8 cellular contexts compared by ENCODE assay signal in the genomic region with DNA sequence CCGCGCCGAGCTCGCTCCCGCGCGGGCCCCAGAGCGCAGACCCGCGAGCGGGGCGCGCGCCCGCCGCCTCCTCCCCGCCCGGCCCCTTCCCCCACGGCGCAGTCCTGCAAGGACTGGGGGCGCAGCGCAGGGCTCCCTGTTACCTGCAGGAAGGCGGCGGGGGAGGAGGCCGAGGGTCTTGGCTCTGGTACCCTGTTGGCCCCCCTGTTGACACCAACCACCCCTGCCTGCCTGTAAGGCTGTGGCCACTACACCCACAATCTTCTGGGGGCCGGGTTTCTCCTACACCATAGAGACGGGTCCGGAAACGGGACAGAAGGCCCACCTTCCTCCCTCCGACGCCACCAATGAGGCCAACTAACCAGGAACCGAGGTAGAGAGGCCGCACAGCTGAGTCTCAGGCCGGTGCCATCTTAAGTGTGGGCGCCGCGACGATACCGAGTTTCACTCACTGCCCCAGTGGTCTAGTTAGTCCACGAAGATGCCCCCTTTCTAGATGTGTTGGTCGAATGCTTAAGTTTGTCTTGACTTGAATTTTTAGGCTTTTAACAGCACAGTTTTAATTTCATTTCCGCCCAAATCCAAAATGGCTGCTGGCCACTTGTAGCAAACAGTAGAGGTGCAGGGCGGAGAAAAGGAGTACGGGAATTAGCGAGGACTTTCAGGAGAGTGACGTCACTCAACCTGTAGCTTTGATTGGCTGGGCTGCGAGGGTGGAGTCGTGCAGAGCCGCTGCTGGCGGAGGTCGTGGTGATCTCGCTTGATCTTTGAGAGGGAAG. TPM values are rescaled to one million over a fixed set of nuclear protein-coding genes. Genes with fewer than 3 reads are reported as not detected.
DNase-seq lines count a peak whose midpoint lies in the region; ATAC-seq, FAIRE-seq and TF ChIP-seq lines count a peak whose summit lies in the region.

A gene with protein sequence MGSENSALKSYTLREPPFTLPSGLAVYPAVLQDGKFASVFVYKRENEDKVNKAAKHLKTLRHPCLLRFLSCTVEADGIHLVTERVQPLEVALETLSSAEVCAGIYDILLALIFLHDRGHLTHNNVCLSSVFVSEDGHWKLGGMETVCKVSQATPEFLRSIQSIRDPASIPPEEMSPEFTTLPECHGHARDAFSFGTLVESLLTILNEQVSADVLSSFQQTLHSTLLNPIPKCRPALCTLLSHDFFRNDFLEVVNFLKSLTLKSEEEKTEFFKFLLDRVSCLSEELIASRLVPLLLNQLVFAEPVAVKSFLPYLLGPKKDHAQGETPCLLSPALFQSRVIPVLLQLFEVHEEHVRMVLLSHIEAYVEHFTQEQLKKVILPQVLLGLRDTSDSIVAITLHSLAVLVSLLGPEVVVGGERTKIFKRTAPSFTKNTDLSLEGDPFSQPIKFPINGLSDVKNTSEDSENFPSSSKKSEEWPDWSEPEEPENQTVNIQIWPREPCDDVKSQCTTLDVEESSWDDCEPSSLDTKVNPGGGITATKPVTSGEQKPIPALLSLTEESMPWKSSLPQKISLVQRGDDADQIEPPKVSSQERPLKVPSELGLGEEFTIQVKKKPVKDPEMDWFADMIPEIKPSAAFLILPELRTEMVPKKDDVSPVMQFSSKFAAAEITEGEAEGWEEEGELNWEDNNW (minus strand): TSS at position 252 of the 779 bp plus-strand sequence. CDS start 5,056 bp downstream, outside the sequence.

- peak within 1 kb of the TSS; percentile 76 to 97 for H3K4me3 ChIP-seq in right atrium auricular region
- peak within 1 kb of the TSS; percentile 77 for H3K4me3 ChIP-seq in psoas muscle

- H3K4me1 ChIP-seq in right atrium auricular region = peaks cover 0 to 27% of the 10 kb centered on the region in 2 donors
- H3K4me1 ChIP-seq in psoas muscle = peaks cover 15% of the 10 kb centered on the region

- H3K27ac ChIP-seq in right atrium auricular region (peak within 1 kb of the TSS; percentile 92 to 93), psoas muscle (peak within 1 kb of the TSS; percentile 96)

- H3K27me3 ChIP-seq in right atrium auricular region (no peaks in the 10 kb centered on the region), psoas muscle (ENCODE audit: insufficient read depth in 3 of 3, low read length in 2 of 3) (peaks cover 0 to 7% (median 0%) of the 10 kb centered on the region in 3 donors)

- no peak for FAIRE-seq in urothelium cell line (lab: Jason Lieb, UNC)

- no peaks in the 10 kb centered on the region for H3K9me3 ChIP-seq in right atrium auricular region
- no peaks in the 10 kb centered on the region for H3K9me3 ChIP-seq in psoas muscle

- intact Hi-C loops in psoas muscle (cut with DNase I) = loop anchor here (5.0 kb wide), 2 partner anchors 97 to 102 kb away; a partner anchor contains a TSS

- 0 to 1% (median 1%) methylated on average over 42 to 52 of the region's 52 CpGs for WGBS in psoas muscle, 3 donors

- no peak for TF ChIP-seq CTCF in right atrium auricular region (IDR thresholded peaks at IDR 0.05)
- no peak for TF ChIP-seq CTCF in psoas muscle (IDR thresholded peaks at IDR 0.05)

- ATAC-seq in GM18498 (IDR thresholded peaks at IDR 0.05; ENCODE audit: unreplicated experiment) (peak; percentile 84), HG02938 (IDR thresholded peaks at IDR 0.05; ENCODE audit: unreplicated experiment) (peak; percentile 86), psoas muscle (peak; percentile 97 to 98 (median 98))

- H3K36me3 ChIP-seq in right atrium auricular region (no peaks in the 10 kb centered on the region), psoas muscle (ENCODE audit: insufficient read depth in 1 of 2, low read depth in 1 of 2) (peaks cover 0 to under 1% of the 10 kb centered on the region in 2 donors)

- DNase-seq in NCI-H187 (lab: John Stamatoyannopoulos, UW) (peak; percentile 97 to 100), T-helper 2 cell (peak; percentile 65 to 99 (median 84)), anterior cingulate cortex (lab: John Stamatoyannopoulos, UW) (peak; percentile 67 to 98 (median 93)), right atrium auricular region (ENCODE audit: low spot score) (peak; percentile 97), psoas muscle (peak; percentile 90 to 96), urothelium cell line (ENCODE audit: low spot score) (peak; percentile 96)

RNA-seq across cellular contexts. Expression of the gene that starts here (rescaled TPM):
- total RNA-seq in right atrium auricular region (1 to 10 TPM; 6.4 to 6.5 TPM), psoas muscle (1 to 10 TPM; 6.7 to 8.5 (median 7.4) TPM)
- polyA plus RNA-seq in psoas muscle = 10 to 100 TPM in 1 of 3 donors, 1 to 10 TPM in 2; 6.0 to 15.7 (median 8.0) TPM

Comparison
In these comparisons a context has a peak if more than half of its experiments do, and no peak if none do; other contexts are left out.
1. Peak in every context shown above with its lines: DNase-seq, ATAC-seq, H3K4me3 ChIP-seq and H3K27ac ChIP-seq.